9 cellular contexts compared by ENCODE assay signal in the genomic region with DNA sequence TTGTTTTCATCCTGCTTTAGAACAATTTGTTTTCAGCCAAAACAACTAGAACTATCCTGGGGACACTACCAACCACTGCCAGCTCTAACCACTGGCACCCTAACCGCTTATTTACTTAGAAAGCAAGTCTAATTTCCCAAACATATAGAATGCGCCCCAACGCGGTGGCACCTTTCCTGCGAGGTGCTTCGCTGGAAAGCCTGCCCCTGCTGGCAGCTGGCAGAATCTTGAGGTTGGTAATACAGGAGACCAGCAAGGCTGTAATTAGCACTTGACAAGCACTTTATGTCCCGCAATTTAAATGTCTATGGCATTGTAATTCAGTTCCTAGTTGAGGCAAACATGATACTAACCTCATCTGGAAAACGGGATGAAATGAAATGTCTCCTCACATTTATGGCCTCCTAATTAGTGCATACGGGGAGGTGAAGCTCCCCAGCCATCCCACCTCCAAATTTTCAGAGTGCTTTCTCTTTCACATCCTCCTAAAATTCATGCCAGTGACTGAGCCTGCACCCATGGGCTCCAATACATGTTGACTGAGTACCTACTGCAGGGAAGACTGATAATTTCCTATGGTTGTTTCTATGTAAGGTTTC. TPM values are rescaled to one million over a fixed set of nuclear protein-coding genes. Genes with fewer than 3 reads are reported as not detected.
DNase-seq lines count a peak whose midpoint lies in the region; ATAC-seq and TF ChIP-seq lines count a peak whose summit lies in the region.
"Had no signal": no experiment of that assay in that cellular context is flagged by ENCODE, and none has a peak within 500 bp of the region (broad histone marks: within the 10 kb centered on the region; RNA-seq: fewer than 3 reads in every experiment).

No MANE protein-coding gene starts in this region.

- CTCF ChIA-PET in Calu3 (lab: Charles Lee): no interaction called here

- DNase-seq in Calu3 (peak; percentile 35), left lung (no peak), MG63 (no peak)
- peak; percentile 6 for DNase-seq in activated naive CD8-positive, alpha-beta T cell treated with anti-CD3 and anti-CD28 coated beads for 36 hours
- DNase-seq: T-helper 17 cell had no signal

- no peaks in the 10 kb centered on the region for H3K4me1 ChIP-seq in left lung

- no peak overlapping the region for H3K27ac ChIP-seq in left lung

- intact Hi-C loops in Calu3 (cut with micrococcal nuclease; ENCODE audit: unreplicated experiment): no loop called here
- intact Hi-C loops in left lung (cut with DNase I): no loop called here

- no peak for TF ChIP-seq POLR2A in GM18505 (IDR thresholded peaks at IDR 0.05; ENCODE audit: borderline replicate concordance, extremely low read depth, insufficient read depth, insufficient read length)

- no TSS peak for BruUV-seq in Calu3 (replicated peaks; lab: Mats Ljungman, UMichigan)

- no peaks in the 10 kb centered on the region for H3K4me1 Mint-ChIP-seq in Calu3 (ENCODE audit: low read depth, unreplicated experiment)
- H3K4me1 Mint-ChIP-seq in activated naive CD8-positive, alpha-beta T cell treated with anti-CD3 and anti-CD28 coated beads for 36 hours: no peaks in the 10 kb centered on the region
- H3K4me1 Mint-ChIP-seq: T-helper 17 cell had no signal

- no peak overlapping the region for H3K4me3 Mint-ChIP-seq in Calu3 (ENCODE audit: low read depth, unreplicated experiment)
- no peak overlapping the region for H3K4me3 Mint-ChIP-seq in activated naive CD8-positive, alpha-beta T cell treated with anti-CD3 and anti-CD28 coated beads for 36 hours
- H3K4me3 Mint-ChIP-seq: T-helper 17 cell had no signal

- H3K9me3 ChIP-seq in left lung: no peaks in the 10 kb centered on the region
- no peaks in the 10 kb centered on the region for H3K9me3 ChIP-seq in MG63

- peaks cover 67% of the 10 kb centered on the region for H3K27me3 Mint-ChIP-seq in Calu3 (ENCODE audit: unreplicated experiment)
- peaks cover 31% of the 10 kb centered on the region for H3K27me3 Mint-ChIP-seq in activated naive CD8-positive, alpha-beta T cell treated with anti-CD3 and anti-CD28 coated beads for 36 hours

- H3K27me3 ChIP-seq in left lung: peaks cover 0 to 18% of the 10 kb centered on the region in 2 donors
- no peaks in the 10 kb centered on the region for H3K27me3 ChIP-seq in MG63

- H3K27ac Mint-ChIP-seq in Calu3 (ENCODE audit: unreplicated experiment): no peak overlapping the region
- no peak overlapping the region for H3K27ac Mint-ChIP-seq in activated naive CD8-positive, alpha-beta T cell treated with anti-CD3 and anti-CD28 coated beads for 36 hours
- H3K27ac Mint-ChIP-seq: T-helper 17 cell had no signal

- H3K36me3 ChIP-seq in left lung: no peaks in the 10 kb centered on the region
- H3K36me3 ChIP-seq in MG63: no peaks in the 10 kb centered on the region

- H3K9me3 Mint-ChIP-seq in Calu3 (ENCODE audit: low read depth, unreplicated experiment): no peaks in the 10 kb centered on the region
- no peaks in the 10 kb centered on the region for H3K9me3 Mint-ChIP-seq in activated naive CD8-positive, alpha-beta T cell treated with anti-CD3 and anti-CD28 coated beads for 36 hours

- ATAC-seq in GM18867 (IDR thresholded peaks at IDR 0.05; ENCODE audit: unreplicated experiment): peak; percentile 45
- ATAC-seq in left lung: peak; percentile 34
- ATAC-seq in GM21825 (IDR thresholded peaks at IDR 0.05; ENCODE audit: unreplicated experiment): no peak
- no peak for ATAC-seq in HG03439 (IDR thresholded peaks at IDR 0.05; ENCODE audit: unreplicated experiment)
- ATAC-seq in GM18505 (IDR thresholded peaks at IDR 0.05; ENCODE audit: unreplicated experiment): no peak
- ATAC-seq: T-helper 17 cell had no signal

- no peaks in the 10 kb centered on the region for H3K36me3 Mint-ChIP-seq in Calu3 (ENCODE audit: insufficient read depth, unreplicated experiment)
- no peaks in the 10 kb centered on the region for H3K36me3 Mint-ChIP-seq in activated naive CD8-positive, alpha-beta T cell treated with anti-CD3 and anti-CD28 coated beads for 36 hours

- TF ChIP-seq CTCF in Calu3 (IDR thresholded peaks at IDR 0.05; ENCODE audit: unreplicated experiment): peak; percentile 56
- peak in 1 of 2 donors; percentile 24 for TF ChIP-seq CTCF in left lung (IDR thresholded peaks at IDR 0.05)

- H3K4me3 ChIP-seq in left lung: no peak overlapping the region
- H3K4me3 ChIP-seq in MG63: no peak overlapping the region

RNA-seq across cellular contexts. Expression of a gene that starts 30.4 kb away (rescaled TPM):
- total RNA-seq in Calu3 (2022) (0.33 TPM in 1 of 2 replicates, not detected in the other), left lung (under 1 TPM; 0.41 to 0.89 TPM)
- total RNA-seq in activated naive CD8-positive, alpha-beta T cell treated with anti-CD3 and anti-CD28 coated beads for 36 hours: not detected
- 3.8 and 5.8 TPM in 2 replicates for total RNA-seq in MG63 (2014; rRNA removed; shearing (Covaris generic); ENCODE audit: low replicate concordance)
- total RNA-seq: T-helper 17 cell had no signal

Comparison
In these comparisons a context has a peak if more than half of its experiments do, and no peak if none do; other contexts are left out.
1. DNase-seq: peak in Calu3 (single experiment) and activated naive CD8-positive, alpha-beta T cell treated with anti-CD3 and anti-CD28 coated beads for 36 hours (single experiment); none in left lung (0 of 2) and MG63 (single experiment).
2. ATAC-seq: peak in GM18867 (single experiment) and left lung (single experiment); none in GM21825 (single experiment), HG03439 (single experiment) and GM18505 (single experiment).